ENCODE assay signal across 14 cellular contexts in the genomic region with DNA sequence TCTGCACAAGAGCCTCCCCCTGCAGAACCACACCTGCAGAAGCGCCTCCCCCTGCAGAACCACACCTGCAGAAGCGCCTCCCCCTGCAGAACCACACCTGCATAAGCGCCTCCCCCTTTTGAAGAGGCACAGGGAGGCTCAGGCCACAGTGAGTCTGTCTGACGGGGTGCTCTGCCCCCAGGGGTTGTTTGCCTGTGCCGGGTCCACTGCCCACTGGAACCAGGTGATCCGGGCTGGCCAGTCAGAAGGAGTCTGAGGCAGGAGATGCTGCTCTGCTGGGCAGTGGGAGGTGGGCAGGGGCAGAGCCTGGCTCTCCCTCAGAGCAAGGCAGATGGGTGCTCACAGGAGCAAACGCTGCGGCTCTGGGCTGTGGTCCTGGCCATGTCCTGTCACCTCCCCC.
DNase-seq lines count a peak whose midpoint lies in the region; ATAC-seq and TF ChIP-seq lines count a peak whose summit lies in the region.
"Had no signal": no experiment of that assay in that cellular context is flagged by ENCODE, and none has a peak within 500 bp of the region (broad histone marks: within the 10 kb centered on the region; RNA-seq: fewer than 3 reads in every experiment).

No MANE protein-coding gene starts in this region.

- H3K4me1 Mint-ChIP-seq in neural progenitor cell = peaks cover 36% of the 10 kb centered on the region
- H3K4me1 Mint-ChIP-seq: CD4-positive, alpha-beta memory T cell had no signal

- H4K20me1 ChIP-seq in neural progenitor cell (ENCODE audit: low read depth) = no peaks in the 10 kb centered on the region

- H3K9me3 ChIP-seq in right cardiac atrium (ENCODE audit: control insufficient read depth, low read length) (no peaks in the 10 kb centered on the region), neural progenitor cell (ENCODE audit: low read depth) (no peaks in the 10 kb centered on the region), BE2C (no peaks in the 10 kb centered on the region)

- ATAC-seq in right cardiac atrium = no peak
- ATAC-seq in left ventricle myocardium superior = no peak
- ATAC-seq in esophagus mucosa = peak; percentile 25
- no peak for ATAC-seq in GM21515 (IDR thresholded peaks at IDR 0.05; ENCODE audit: unreplicated experiment)

- intact Hi-C loops in right cardiac atrium (cut with DNase I) (no loop called here), left ventricle myocardium superior (cut with micrococcal nuclease) (no loop called here)

- no peak overlapping the region for H2AFZ ChIP-seq in neural progenitor cell (replicated peaks)

- no peaks in the 10 kb centered on the region for H3K27me3 ChIP-seq in right cardiac atrium (ENCODE audit: control insufficient read depth, insufficient read depth)
- H3K27me3 ChIP-seq in neural progenitor cell = no peaks in the 10 kb centered on the region
- no peaks in the 10 kb centered on the region for H3K27me3 ChIP-seq in BE2C

- no peaks in the 10 kb centered on the region for H3K36me3 Mint-ChIP-seq in neural progenitor cell
- H3K36me3 Mint-ChIP-seq: CD4-positive, alpha-beta memory T cell; IgD-negative memory B cell had no signal

- WGBS in right cardiac atrium = 86% methylated on average over 8 of the region's 8 CpGs

- no peak overlapping the region for H3K4me3 ChIP-seq in right cardiac atrium (ENCODE audit: low read length)
- no peak overlapping the region for H3K4me3 ChIP-seq in neural progenitor cell
- H3K4me3 ChIP-seq in BE2C (ENCODE audit: low read depth, low read length) = no peak overlapping the region

- H3K4me1 ChIP-seq in right cardiac atrium (ENCODE audit: control insufficient read depth, insufficient read depth, low read length) = no peaks in the 10 kb centered on the region
- H3K4me1 ChIP-seq in neural progenitor cell = no peaks in the 10 kb centered on the region
- no peaks in the 10 kb centered on the region for H3K4me1 ChIP-seq in BE2C

- no peaks in the 10 kb centered on the region for H3K79me2 ChIP-seq in neural progenitor cell (ENCODE audit: low read depth)

- no peak overlapping the region for H3K9ac ChIP-seq in neural progenitor cell

- H3K27ac ChIP-seq in right cardiac atrium (ENCODE audit: low read length) (no peak overlapping the region), neural progenitor cell (no peak overlapping the region)

- peak; percentile 5 to 41 (median 20) for DNase-seq in right cardiac atrium
- DNase-seq in left ventricle myocardium superior = no peak
- DNase-seq in neural progenitor cell (ENCODE audit: low spot score) = no peak
- no peak for DNase-seq in 8988T
- DNase-seq in BE2C = no peak
- DNase-seq in retina = no peak
- DNase-seq: AML-193; CD4-positive, alpha-beta memory T cell; NCI-H1417; NCI-H1930; NCI-H2171 had no signal

- no peaks in the 10 kb centered on the region for H3K9me3 Mint-ChIP-seq in neural progenitor cell
- H3K9me3 Mint-ChIP-seq: IgD-negative memory B cell had no signal

- no peak overlapping the region for H3K4me2 ChIP-seq in neural progenitor cell

- TF ChIP-seq CTCF in neural progenitor cell (IDR thresholded peaks at IDR 0.05) (no peak), BE2C (IDR thresholded peaks at IDR 0.05; ENCODE audit: low read depth, low read length) (no peak)

- H3K4me3 Mint-ChIP-seq in neural progenitor cell = no peak overlapping the region
- H3K4me3 Mint-ChIP-seq: CD4-positive, alpha-beta memory T cell had no signal

- H3K36me3 ChIP-seq in neural progenitor cell (no peaks in the 10 kb centered on the region), BE2C (no peaks in the 10 kb centered on the region)

- H3K27me3 Mint-ChIP-seq in neural progenitor cell (ENCODE audit: insufficient read depth, low read depth) = peaks cover 8% of the 10 kb centered on the region
- H3K27me3 Mint-ChIP-seq: CD4-positive, alpha-beta memory T cell had no signal

- peak overlapping the region; percentile 35 for H3K27ac Mint-ChIP-seq in neural progenitor cell
- H3K27ac Mint-ChIP-seq: CD4-positive, alpha-beta memory T cell; IgD-negative memory B cell had no signal

- H3F3A ChIP-seq in neural progenitor cell (ENCODE audit: low read depth) = no peaks in the 10 kb centered on the region

Comparison
In these comparisons a context has a peak if more than half of its experiments do, and no peak if none do; other contexts are left out.
1. DNase-seq: peak in right cardiac atrium (3 of 3); none in left ventricle myocardium superior (single experiment), neural progenitor cell (single experiment), 8988T (single experiment), BE2C (single experiment) and retina (single experiment).